In the genomic region with DNA sequence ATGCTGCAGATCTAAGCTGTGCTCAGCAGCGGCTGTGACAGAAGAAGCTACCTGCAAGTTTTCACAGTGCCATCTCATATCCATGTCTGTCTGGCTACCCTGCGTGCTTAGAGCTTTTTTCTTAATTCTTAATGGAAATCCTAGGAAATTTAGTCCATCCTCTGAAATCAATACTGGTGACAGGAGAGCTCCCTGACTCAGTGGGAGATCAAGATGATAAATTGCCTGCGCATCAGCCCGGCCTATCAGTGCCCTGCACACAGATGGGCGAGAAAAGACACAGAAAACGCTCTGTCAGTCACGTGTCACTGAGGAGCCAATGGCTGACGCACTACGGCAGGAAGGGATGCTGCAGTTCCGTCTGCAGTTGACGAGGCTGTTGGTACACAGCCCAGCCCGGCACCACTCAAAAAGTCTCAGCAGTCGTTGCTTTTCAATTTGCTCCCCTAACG, we compare ENCODE assay signal across 8 cellular contexts.
A peak's percentile ranks its signal among the peaks of the same experiment; 100 is the strongest.
DNase-seq lines count a peak whose midpoint lies in the region; ATAC-seq and TF ChIP-seq lines count a peak whose summit lies in the region.

No MANE protein-coding gene starts in this region.

- no peaks in the 10 kb centered on the region for H3K27me3 Mint-ChIP-seq in activated B cell treated with CpG ODN at 0.5 μM for 24 hours

- CTCF ChIA-PET in HEK293 (lab: Yijun Ruan, JAX) (no interaction called here), activated B cell treated with CpG ODN at 0.5 μM for 24 hours (lab: Charles Lee) (no interaction called here)

- POLR2A ChIA-PET in HEK293 (lab: Yijun Ruan, JAX) (no interaction called here), activated B cell treated with CpG ODN at 0.5 μM for 24 hours (lab: Charles Lee) (no interaction called here)

- peak overlapping the region; percentile 35 for H3K4me3 ChIP-seq in HEK293 (ENCODE audit: low read depth, low read length)

- intact Hi-C loops in activated B cell treated with CpG ODN at 0.5 μM for 24 hours (cut with micrococcal nuclease) = no loop called here

- no peaks in the 10 kb centered on the region for H3K4me1 ChIP-seq in HEK293 (ENCODE audit: control insufficient read depth, insufficient read depth, low read length)

- H3K4me1 Mint-ChIP-seq in activated B cell treated with CpG ODN at 0.5 μM for 24 hours = peaks cover 4% of the 10 kb centered on the region

- H3K27ac Mint-ChIP-seq in activated B cell treated with CpG ODN at 0.5 μM for 24 hours = no peak overlapping the region

- H3K27me3 ChIP-seq in layer of hippocampus (ENCODE audit: control insufficient read depth, insufficient read depth, low read length) = no peaks in the 10 kb centered on the region

- H3K9me3 ChIP-seq in HEK293 (ENCODE audit: control insufficient read depth, insufficient read depth, low read depth, low read length) = no peaks in the 10 kb centered on the region

- DNase-seq in DMS53 (lab: John Stamatoyannopoulos, UW) (peak; percentile 91), NCI-H146 treated with DMSO at 0.1 percent for 48 hours (lab: John Stamatoyannopoulos, UW; ENCODE audit: unreplicated experiment) (peak; percentile 83), activated B cell treated with CpG ODN at 0.5 μM for 24 hours (no peak), GOT3 (lab: John Stamatoyannopoulos, UW) (no peak)
- peak; percentile 34 for DNase-seq in central memory CD4-positive, alpha-beta T cell
- peak; percentile 9 to 13 for DNase-seq in stimulated activated CD4-positive, alpha-beta T cell treated with anti-CD3 and anti-CD28 coated beads, Interleukin-2, amount 100 ng/mL, for 48 hours

- no peaks in the 10 kb centered on the region for H3K36me3 Mint-ChIP-seq in activated B cell treated with CpG ODN at 0.5 μM for 24 hours (ENCODE audit: low read depth)

- H3K9me3 Mint-ChIP-seq in activated B cell treated with CpG ODN at 0.5 μM for 24 hours = no peaks in the 10 kb centered on the region

- ATAC-seq in activated B cell treated with CpG ODN at 0.5 μM for 24 hours (ENCODE audit: low read depth) = peak; percentile 71

- H3K27ac ChIP-seq in HEK293 (ENCODE audit: extremely low read depth, low read depth, low read length) (no peak overlapping the region), layer of hippocampus (ENCODE audit: low read depth, low read length) (peak overlapping the region; percentile 74)

- TF ChIP-seq CTCF in HEK293 (tag by site-specific recombination; IDR thresholded peaks at IDR 0.05) (no peak), activated B cell treated with CpG ODN at 0.5 μM for 24 hours (IDR thresholded peaks at IDR 0.05) (no peak)

- H3K4me3 Mint-ChIP-seq in activated B cell treated with CpG ODN at 0.5 μM for 24 hours = peak overlapping the region; percentile 64

- no peaks in the 10 kb centered on the region for H3K36me3 ChIP-seq in HEK293 (ENCODE audit: control insufficient read depth in 2 of 2, insufficient read depth in 1 of 2, low read length in 2 of 2)

TF ChIP-seq in HEK293, 187 proteins besides CTCF, POLR2A, EP300 and RAD21:
- no peak for TF ChIP-seq ZNF423 (tag by site-specific recombination; IDR thresholded peaks at IDR 0.05)
- TF ChIP-seq ZXDB (tag by site-specific recombination; IDR thresholded peaks at IDR 0.05) = no peak
- TF ChIP-seq MEIS1 (CRISPR knock-in tag; IDR thresholded peaks at IDR 0.05; ENCODE audit: borderline replicate concordance) = peak; percentile 64; the same call in 1 of the 2 replicates
- no peak for TF ChIP-seq REST (tag by site-specific recombination; IDR thresholded peaks at IDR 0.05)
- TF ChIP-seq SP2 (tag by site-specific recombination; IDR thresholded peaks at IDR 0.05) = no peak
- TF ChIP-seq SETDB1 (IDR thresholded peaks at IDR 0.05; ENCODE audit: insufficient read length, low read length) = peak; percentile 38
- TF ChIP-seq ZNF621 (tag by site-specific recombination; IDR thresholded peaks at IDR 0.05) = no peak
- TF ChIP-seq, protein P1, sequence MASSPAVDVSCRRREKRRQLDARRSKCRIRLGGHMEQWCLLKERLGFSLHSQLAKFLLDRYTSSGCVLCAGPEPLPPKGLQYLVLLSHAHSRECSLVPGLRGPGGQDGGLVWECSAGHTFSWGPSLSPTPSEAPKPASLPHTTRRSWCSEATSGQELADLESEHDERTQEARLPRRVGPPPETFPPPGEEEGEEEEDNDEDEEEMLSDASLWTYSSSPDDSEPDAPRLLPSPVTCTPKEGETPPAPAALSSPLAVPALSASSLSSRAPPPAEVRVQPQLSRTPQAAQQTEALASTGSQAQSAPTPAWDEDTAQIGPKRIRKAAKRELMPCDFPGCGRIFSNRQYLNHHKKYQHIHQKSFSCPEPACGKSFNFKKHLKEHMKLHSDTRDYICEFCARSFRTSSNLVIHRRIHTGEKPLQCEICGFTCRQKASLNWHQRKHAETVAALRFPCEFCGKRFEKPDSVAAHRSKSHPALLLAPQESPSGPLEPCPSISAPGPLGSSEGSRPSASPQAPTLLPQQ (tag by site-specific recombination; IDR thresholded peaks at IDR 0.05) = no peak
- TF ChIP-seq EGR2 (tag by site-specific recombination; IDR thresholded peaks at IDR 0.05; ENCODE audit: low read depth) = no peak
- TF ChIP-seq SCRT1 (tag by site-specific recombination; IDR thresholded peaks at IDR 0.05; ENCODE audit: borderline replicate concordance) = no peak

Comparison
In these comparisons a context has a peak if more than half of its experiments do, and no peak if none do; other contexts are left out.
1. DNase-seq: peak in DMS53 (single experiment), NCI-H146 treated with DMSO at 0.1 percent for 48 hours (single experiment), central memory CD4-positive, alpha-beta T cell (single experiment) and stimulated activated CD4-positive, alpha-beta T cell treated with anti-CD3 and anti-CD28 coated beads, Interleukin-2, amount 100 ng/mL, for 48 hours (2 of 2); none in activated B cell treated with CpG ODN at 0.5 μM for 24 hours (single experiment) and GOT3 (single experiment).